Comparison of ENCODE assay signal across 21 cellular contexts in the genomic region with DNA sequence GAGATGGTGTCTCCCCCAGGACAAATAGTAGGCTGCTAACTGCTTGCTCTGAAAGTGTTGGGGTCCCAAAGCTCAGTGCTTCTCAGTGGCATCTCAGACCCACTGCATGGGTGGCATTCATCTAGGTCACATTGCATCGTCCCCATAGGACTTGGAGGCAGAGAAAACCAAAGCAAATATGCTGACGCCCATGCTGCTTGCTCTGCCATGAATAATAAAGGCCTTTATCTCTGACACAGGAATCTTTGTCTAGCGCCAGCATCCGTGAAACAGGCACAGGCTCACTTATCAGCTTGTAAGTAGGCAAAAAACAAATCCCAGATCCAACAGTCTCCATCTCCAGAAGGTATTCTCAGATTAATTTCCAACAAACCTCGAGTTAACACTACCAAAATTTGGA. TPM values are rescaled to one million over a fixed set of nuclear protein-coding genes. Genes with fewer than 3 reads are reported as not detected.
A peak's percentile ranks its signal among the peaks of the same experiment; 100 is the strongest.
DNase-seq lines count a peak whose midpoint lies in the region; ATAC-seq and TF ChIP-seq lines count a peak whose summit lies in the region.
"Had no signal": no experiment of that assay in that cellular context is flagged by ENCODE, and none has a peak within 500 bp of the region (broad histone marks: within the 10 kb centered on the region; RNA-seq: fewer than 3 reads in every experiment).

No MANE protein-coding gene starts in this region.

- no peak overlapping the region for H2BK5ac ChIP-seq in neuronal stem cell (ENCODE audit: low read length)

- no peak overlapping the region for H2BK12ac ChIP-seq in neuronal stem cell (ENCODE audit: low read length)

- BruUV-seq in A673 (replicated peaks; lab: Mats Ljungman, UMichigan): no TSS peak

- H3K23ac ChIP-seq in neuronal stem cell (ENCODE audit: low read depth, low read length, poor library complexity): no peak overlapping the region

- no peak for TF ChIP-seq CTCF in A673 (conservative IDR thresholded peaks at IDR 0.05; ENCODE audit: low read depth, low read length)

- no peak overlapping the region for H3K4ac ChIP-seq in neuronal stem cell (ENCODE audit: low read length)

- peak overlapping the region; percentile 49 for H2AFZ ChIP-seq in neuronal stem cell (ENCODE audit: low read length)

- no peak overlapping the region for H2BK15ac ChIP-seq in neuronal stem cell (ENCODE audit: low read length)

- DNase-seq in A673 (ENCODE audit: low spot score) (no peak), SK-MEL-5 (ENCODE audit: low read depth, low spot score) (peak; percentile 86), globus pallidus (ENCODE audit: low spot score) (peak; percentile 66), neuronal stem cell (ENCODE audit: low spot score) (no peak), NCI-H1694 (lab: John Stamatoyannopoulos, UW) (no peak)
- no peak for DNase-seq in activated CD8-positive, alpha-beta memory T cell treated with anti-CD3 and anti-CD28 coated beads, Interleukin-2, amount 50 U/mL, for 4 hours
- DNase-seq: ACHN; activated CD4-positive, alpha-beta T cell treated with anti-CD3 and anti-CD28 coated beads for 4 hours; activated effector memory CD4-positive, alpha-beta T cell treated with anti-CD3 and anti-CD28 coated beads, Interleukin-2, amount 50 U/mL, for 16 hours; DMS 273 treated with DMSO at 0.1 percent for 48 hours; GDM1; H9; lower lobe of right lung; NCI-H1105 treated with DMSO at 0.1 percent for 48 hours; spleen; stimulated activated CD4-positive, alpha-beta T cell treated with anti-CD3 and anti-CD28 coated beads, Interleukin-4, amount 100 ng/mL, for 4 hours had no signal

- H4K91ac ChIP-seq in neuronal stem cell (ENCODE audit: low read depth, low read length, poor library complexity): no peak overlapping the region

- no peak overlapping the region for H2BK120ac ChIP-seq in neuronal stem cell (ENCODE audit: low read depth, low read length)

- H3K36me3 ChIP-seq in A673 (ENCODE audit: insufficient read depth, low read length, poor library complexity, severe bottlenecking): no peaks in the 10 kb centered on the region
- no peaks in the 10 kb centered on the region for H3K36me3 ChIP-seq in neuronal stem cell (replicated peaks in 1 of 2; ENCODE audit: control insufficient read depth in 2 of 2, insufficient read depth in 2 of 2, low read length in 2 of 2)
- H3K36me3 ChIP-seq: heart right ventricle, lower lobe of right lung, spleen had no signal

- POLR2A ChIA-PET in A673 (lab: Charles Lee; ENCODE audit: low non-redundant PET): no interaction called here

- ATAC-seq in HG03469 (IDR thresholded peaks at IDR 0.05; ENCODE audit: unreplicated experiment): no peak
- ATAC-seq in GM21825 (IDR thresholded peaks at IDR 0.05; ENCODE audit: unreplicated experiment): no peak
- ATAC-seq: esophagus mucosa, HepG2, lower lobe of right lung had no signal

- no peak overlapping the region for H3K18ac ChIP-seq in neuronal stem cell (ENCODE audit: low read length)

- H3K27me3 ChIP-seq in A673 (replicated peaks; ENCODE audit: insufficient read depth, low read depth, low read length, poor library complexity) (no peaks in the 10 kb centered on the region), neuronal stem cell (ENCODE audit: control insufficient read depth in 3 of 3, insufficient read depth in 3 of 3, low read depth in 1 of 3, low read length in 3 of 3) (no peaks in the 10 kb centered on the region)
- H3K27me3 ChIP-seq: heart right ventricle had no signal

- H3K4me3 ChIP-seq in A673 (ENCODE audit: low read depth, low read length, poor library complexity, severe bottlenecking): no peak overlapping the region
- H3K4me3 ChIP-seq in neuronal stem cell (ENCODE audit: low read length in 2 of 2): no peak overlapping the region
- H3K4me3 ChIP-seq: heart right ventricle, lower lobe of right lung, spleen had no signal

- no peak overlapping the region for H2AK5ac ChIP-seq in neuronal stem cell (ENCODE audit: low read depth, low read length)

- intact Hi-C loops in A673 (cut with micrococcal nuclease; ENCODE audit: unreplicated experiment): no loop called here

- H3K14ac ChIP-seq in neuronal stem cell (ENCODE audit: low read length): no peak overlapping the region

- in situ Hi-C loops in SK-MEL-5 (cut with HindIII; ENCODE audit: low pct_unique_long_range_greater_than_20kb, low sequenced_read_pairs): no loop called here

- peak overlapping the region; percentile 33 for H3K27ac ChIP-seq in A673 (ENCODE audit: low read depth, low read length, poor library complexity, severe bottlenecking)
- no peak overlapping the region for H3K27ac ChIP-seq in neuronal stem cell (replicated peaks; ENCODE audit: low read length)
- H3K27ac ChIP-seq: lower lobe of right lung had no signal

- no peak overlapping the region for H3K9ac ChIP-seq in neuronal stem cell (ENCODE audit: low read depth, low read length, poor library complexity)

- CTCF ChIA-PET in A673 (lab: Charles Lee): no interaction called here

- no peak overlapping the region for H4K8ac ChIP-seq in neuronal stem cell (ENCODE audit: low read depth, low read length)

- no peak overlapping the region for H3K4me2 ChIP-seq in neuronal stem cell (ENCODE audit: insufficient read depth, low read length, poor library complexity, severe bottlenecking)

- H3K9me3 ChIP-seq in A673 (ENCODE audit: low read depth, low read length, poor library complexity, severe bottlenecking): no peaks in the 10 kb centered on the region
- no peaks in the 10 kb centered on the region for H3K9me3 ChIP-seq in neuronal stem cell (replicated peaks in 1 of 2; ENCODE audit: control insufficient read depth in 2 of 2, insufficient read depth in 1 of 2, low read depth in 1 of 2, low read length in 2 of 2)
- H3K9me3 ChIP-seq: heart right ventricle, lower lobe of right lung, spleen had no signal

- WGBS in neuronal stem cell (ENCODE audit: extremely low coverage in 2 of 2, insufficient read length in 2 of 2, insufficient replicate concordance in 1 of 2), 2 donors: no CpG with 5 or more reads among the region's 5 CpGs

- H3K79me1 ChIP-seq in neuronal stem cell (ENCODE audit: low read depth, low read length): no peaks in the 10 kb centered on the region

- peaks cover 28% of the 10 kb centered on the region for H3K4me1 ChIP-seq in A673 (ENCODE audit: insufficient read depth, low read length, poor library complexity, severe bottlenecking)
- peaks cover 0 to 8% of the 10 kb centered on the region in 2 donors for H3K4me1 ChIP-seq in neuronal stem cell (ENCODE audit: control insufficient read depth in 2 of 2, insufficient read depth in 1 of 2, low read depth in 1 of 2, low read length in 2 of 2)
- H3K4me1 ChIP-seq: lower lobe of right lung, spleen had no signal

RNA-seq across cellular contexts. Expression of a gene that starts 18.9 kb away (rescaled TPM):
- 573 and 626 TPM in 2 replicates for total RNA-seq in A673 (2021)
- 153 and 154 TPM in 2 replicates for total RNA-seq in SK-MEL-5 (2014; rRNA removed; shearing (Covaris generic))
- polyA plus RNA-seq in SK-MEL-5 (2015; cell fraction: cytosol; rRNA removed): 78.6 and 123 TPM in 2 replicates
- 164 and 168 TPM in 2 replicates for polyA plus RNA-seq in SK-MEL-5 (2015; cell fraction: nucleus; rRNA removed)
- 255 TPM for polyA plus RNA-seq in neuronal stem cell (2013, experiment 1 of 2)
- polyA plus RNA-seq in neuronal stem cell (2013, experiment 2 of 2): 259 TPM

Comparison
In these comparisons a context has a peak if more than half of its experiments do, and no peak if none do; other contexts are left out.
1. DNase-seq: peak in SK-MEL-5 (single experiment) and globus pallidus (single experiment); none in A673 (single experiment), neuronal stem cell (single experiment), NCI-H1694 (single experiment) and activated CD8-positive, alpha-beta memory T cell treated with anti-CD3 and anti-CD28 coated beads, Interleukin-2, amount 50 U/mL, for 4 hours (single experiment).